ENCODE assay signal across 27 cellular contexts in genomic region chr1:22248746-22249145, GRCh38.
"Had no signal": no experiment of that assay in that cellular context is flagged by ENCODE, and none has a peak within 500 bp of the region (broad histone marks: within the 10 kb centered on the region; RNA-seq: fewer than 3 reads in every experiment).

No MANE protein-coding gene starts in this region.

- DNase-seq: activated CD4-positive, alpha-beta T cell treated with anti-CD3 and anti-CD28 coated beads for 36 hours; activated CD8-positive, alpha-beta memory T cell treated with anti-CD3 and anti-CD28 coated beads, Interleukin-2, amount 50 U/mL, for 4 hours; activated CD8-positive, alpha-beta T cell treated with anti-CD3 and anti-CD28 coated beads for 36 hours; activated naive CD4-positive, alpha-beta T cell treated with anti-CD3 and anti-CD28 coated beads, Interleukin-2, amount 50 U/mL, for 16 hours; activated naive CD8-positive, alpha-beta T cell treated with anti-CD3 and anti-CD28 coated beads, Interleukin-2, amount 10 ng/mL, durations not matched to agents 7 days and 5 days; activated T-cell treated with anti-CD3 and anti-CD28 coated beads, Interleukin-2, amount 50 U/mL, for 72 hours; aorta; IMR-90; Kasumi-1; KBM-7; NCI-H1105 treated with DMSO at 0.1 percent for 48 hours; NCI-H146; NCI-H187 treated with DMSO at 0.1 percent for 48 hours; NCI-H2081 treated with DMSO at 0.1 percent for 48 hours; NCI-H2171; NCI-H2227 treated with DMSO at 0.1 percent for 48 hours; NCI-H446 treated with DMSO at 0.1 percent for 48 hours; NCI-H524 treated with DMSO at 0.1 percent for 48 hours; NCI-H748 treated with DMSO at 0.1 percent for 48 hours; RPMI8226; SHP77; T-cell; T-helper 2 cell; T1000; WERI-Rb-1 had no signal

- H3K4me3 ChIP-seq: breast epithelium, SJSA1 had no signal

- ATAC-seq: activated CD4-positive, alpha-beta T cell treated with anti-CD3 and anti-CD28 coated beads for 36 hours; activated CD8-positive, alpha-beta T cell treated with anti-CD3 and anti-CD28 coated beads for 36 hours; activated T-cell treated with anti-CD3 and anti-CD28 coated beads, Interleukin-2, amount 50 U/mL, for 72 hours; T-cell had no signal

- H3K36me3 ChIP-seq: breast epithelium, SJSA1, WERI-Rb-1 had no signal

- H3K27ac ChIP-seq: breast epithelium, SJSA1, WERI-Rb-1 had no signal

- H3K27me3 ChIP-seq: breast epithelium had no signal

- H3K9me3 ChIP-seq: breast epithelium, SJSA1 had no signal

- H3K4me1 ChIP-seq: breast epithelium had no signal
